Comparison of ENCODE assay signal across 10 cellular contexts in the genomic region with DNA sequence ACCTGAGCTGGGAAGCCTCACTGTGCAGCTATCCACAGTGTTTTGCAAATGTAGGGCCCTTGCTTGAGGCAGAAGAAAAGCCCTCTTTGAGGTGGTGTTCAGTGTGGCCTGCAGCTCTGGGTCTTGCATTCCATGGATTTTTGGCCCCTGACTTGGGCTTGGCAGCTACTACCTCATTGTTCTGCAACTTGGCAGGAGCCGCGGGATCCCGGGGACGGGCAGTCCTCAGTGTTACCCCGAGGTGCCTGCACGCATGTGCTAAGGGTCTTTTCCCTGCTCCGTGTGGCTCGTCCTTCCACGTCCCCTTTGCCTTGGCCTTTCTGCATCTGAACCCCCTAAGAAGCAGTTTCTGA. TPM values are rescaled to one million over a fixed set of nuclear protein-coding genes. Genes with fewer than 3 reads are reported as not detected.
DNase-seq lines count a peak whose midpoint lies in the region; ATAC-seq and TF ChIP-seq lines count a peak whose summit lies in the region.
"Had no signal": no experiment of that assay in that cellular context is flagged by ENCODE, and none has a peak within 500 bp of the region (broad histone marks: within the 10 kb centered on the region; RNA-seq: fewer than 3 reads in every experiment).

No MANE protein-coding gene starts in this region.

- no peaks in the 10 kb centered on the region for H3K9me3 Mint-ChIP-seq in nephron

- no peak for TF ChIP-seq CTCF in BJ (IDR thresholded peaks at IDR 0.05; ENCODE audit: insufficient read depth, low read depth, low read length)
- no peak for TF ChIP-seq CTCF in nephron (IDR thresholded peaks at IDR 0.05; ENCODE audit: unreplicated experiment in 3 of 3)

- peaks cover 50% of the 10 kb centered on the region for H3K4me1 Mint-ChIP-seq in nephron

- H3K27ac Mint-ChIP-seq in nephron = peak overlapping the region in 2 of 3 experiments; percentile 28 to 62

- H3K27me3 ChIP-seq in BJ (ENCODE audit: control insufficient read depth, insufficient read depth, low read length) (no peaks in the 10 kb centered on the region), SJSA1 (replicated peaks) (no peaks in the 10 kb centered on the region)

- POLR2A ChIA-PET in BJ (lab: Charles Lee) = interaction anchor here (0.5 to 0.6 kb wide), 3 partner anchors 41 to 513 kb away, joined by 3 to 4 read pairs (median 3); no protein-coding TSS in a partner anchor

- H3K4me3 ChIP-seq in BJ (ENCODE audit: low read depth, low read length) = no peak overlapping the region
- no peak overlapping the region for H3K4me3 ChIP-seq in SJSA1

- peak overlapping the region; percentile 88 for H3K27ac ChIP-seq in SJSA1
- H3K27ac ChIP-seq: HL-60 had no signal

- no peak overlapping the region for H3K4me3 Mint-ChIP-seq in nephron

- H3K9me3 ChIP-seq in SJSA1 (replicated peaks) = no peaks in the 10 kb centered on the region

- peaks cover 1% of the 10 kb centered on the region for H3K27me3 Mint-ChIP-seq in nephron (ENCODE audit: low read depth)

- H3K36me3 Mint-ChIP-seq in nephron (ENCODE audit: low read depth) = no peaks in the 10 kb centered on the region

- CTCF ChIA-PET in BJ (lab: Yijun Ruan, JAX) = interaction anchor here (0.7 to 2.9 kb wide), 3 partner anchors 35 to 169 kb away, joined by 3 to 7 read pairs (median 3); no protein-coding TSS in a partner anchor

- H3K36me3 ChIP-seq in BJ (ENCODE audit: control insufficient read depth, insufficient read depth, low read length) (peaks cover 14% of the 10 kb centered on the region), SJSA1 (peaks cover 54% of the 10 kb centered on the region)

- DNase-seq in BJ (ENCODE audit: low read depth) (peak; percentile 80), SJSA1 (ENCODE audit: low read depth in 1 of 2, low spot score in 2 of 2) (peak; percentile 85 to 95), foreskin melanocyte (peak; percentile 96), CD1c-positive myeloid dendritic cell (ENCODE audit: extremely low spot score) (no peak), NOMO-1 (lab: John Stamatoyannopoulos, UW; ENCODE audit: unreplicated experiment in 2 of 2) (no peak)
- DNase-seq: stimulated activated naive CD4-positive, alpha-beta T cell had no signal

- H3K4me1 ChIP-seq in SJSA1 (replicated peaks) = peaks cover 78% of the 10 kb centered on the region

- ATAC-seq in HG02840 (IDR thresholded peaks at IDR 0.05; ENCODE audit: low FRiP score, unreplicated experiment) (no peak), HG02981 (IDR thresholded peaks at IDR 0.05; ENCODE audit: unreplicated experiment) (no peak)

RNA-seq across cellular contexts. Expression of a gene that starts 39.8 kb away (rescaled TPM):
- 71.1 and 73.6 TPM in 2 replicates for polyA plus RNA-seq in BJ (2011; rRNA removed)
- 72.5 and 76.5 TPM in 2 replicates for polyA minus RNA-seq in BJ (2011; rRNA and poly(A)+ RNA removed)
- total RNA-seq in SJSA1 (2014; rRNA removed; shearing (Covaris generic)) = 32.0 and 35.5 TPM in 2 replicates

Comparison
In these comparisons a context has a peak if more than half of its experiments do, and no peak if none do; other contexts are left out.
1. DNase-seq: peak in BJ (single experiment), SJSA1 (2 of 2) and foreskin melanocyte (single experiment); none in CD1c-positive myeloid dendritic cell (single experiment) and NOMO-1 (0 of 2).